10 cellular contexts compared by ENCODE assay signal in genomic region chr3:157103280-157103679, GRCh38. TPM values are rescaled to one million over a fixed set of nuclear protein-coding genes. Genes with fewer than 3 reads are reported as not detected.
DNase-seq lines count a peak whose midpoint lies in the region; ATAC-seq and TF ChIP-seq lines count a peak whose summit lies in the region.
"Had no signal": no experiment of that assay in that cellular context is flagged by ENCODE, and none has a peak within 500 bp of the region (broad histone marks: within the 10 kb centered on the region; RNA-seq: fewer than 3 reads in every experiment).

No MANE protein-coding gene starts in this region.

- ATAC-seq in GM18517 (IDR thresholded peaks at IDR 0.05; ENCODE audit: unreplicated experiment) (peak; percentile 97), HG03196 (IDR thresholded peaks at IDR 0.05; ENCODE audit: unreplicated experiment) (peak; percentile 91), esophagus mucosa (no peak)

- no peak for TF ChIP-seq CTCF in GM20000 (IDR thresholded peaks at IDR 0.05; ENCODE audit: extremely low read depth, missing control alignments)

- peak overlapping the region; percentile 62 for H3K27ac ChIP-seq in cingulate gyrus (ENCODE audit: low read depth, low read length)
- H3K27ac ChIP-seq: colonic mucosa, SJCRH30 had no signal

- DNase-seq in GM20000 (ENCODE audit: low spot score) = peak; percentile 65
- no peak for DNase-seq in effector CD8-positive, alpha-beta T cell (lab: John Stamatoyannopoulos, UW)
- DNase-seq in SIG-M5 (lab: John Stamatoyannopoulos, UW) = no peak
- DNase-seq in NCI-H774 (lab: John Stamatoyannopoulos, UW) = no peak
- DNase-seq: colonic mucosa, SJCRH30 had no signal

RNA-seq across cellular contexts. Expression of gene CCNL1, which starts 56.7 kb away (rescaled TPM):
- total RNA-seq in esophagus mucosa = 59.5 TPM
